ENCODE assay signal across 37 cellular contexts in genomic region chr11:19836666-19837065, GRCh38.
"Had no signal": no experiment of that assay in that cellular context is flagged by ENCODE, and none has a peak within 500 bp of the region (broad histone marks: within the 10 kb centered on the region; RNA-seq: fewer than 3 reads in every experiment).

No MANE protein-coding gene starts in this region.

- H3K27me3 ChIP-seq: MG63 had no signal

- H3K4me3 ChIP-seq: MG63 had no signal

- H3K9me3 ChIP-seq: MG63 had no signal

- DNase-seq: Karpas-422, Kasumi-1, MG63, MM.1S, MV-4-11, NCI-H1048, NCI-H1092, NCI-H1092 treated with DMSO at 0.1 percent for 48 hours, NCI-H1105, NCI-H1105 treated with DMSO at 0.1 percent for 48 hours, NCI-H1417, NCI-H1417 treated with DMSO at 0.1 percent for 48 hours, NCI-H1436, NCI-H1436 treated with DMSO at 0.1 percent for 48 hours, NCI-H146, NCI-H1694, NCI-H1694 treated with DMSO at 0.1 percent for 48 hours, NCI-H187, NCI-H187 treated with DMSO at 0.1 percent for 48 hours, NCI-H1930, NCI-H2029, NCI-H2029 treated with DMSO at 0.1 percent for 48 hours, NCI-H2081, NCI-H2081 treated with DMSO at 0.1 percent for 48 hours, NCI-H2107, NCI-H2171, NCI-H2171 treated with DMSO at 0.1 percent for 48 hours, NCI-H2227 treated with DMSO at 0.1 percent for 48 hours, NCI-H226, NCI-H345, NCI-H446, NCI-H446 treated with DMSO at 0.1 percent for 48 hours, NCI-H510A, NCI-H510A treated with DMSO at 0.1 percent for 48 hours, NCI-H524, NCI-H524 treated with DMSO at 0.1 percent for 48 hours, NCI-H526 had no signal
